Comparison of ENCODE assay signal across 1 cellular context in genomic region chr7:4500812-4501211, GRCh38.
TF ChIP-seq lines count a peak whose summit lies in the region.

No MANE protein-coding gene starts in this region.

TF ChIP-seq in H1, 55 proteins besides CTCF, POLR2A, EP300 and RAD21 (continued from another document):
- TF ChIP-seq TBP (IDR thresholded peaks at IDR 0.05; ENCODE audit: low read depth, low read length) (peak; percentile 74), JUND (IDR thresholded peaks at IDR 0.05; ENCODE audit: low read length) (0 out of 2 replicates have a peak, but pooled peaks have one; percentile 11), SP4 (IDR thresholded peaks at IDR 0.05; ENCODE audit: low read length) (no peak), SP1 (IDR thresholded peaks at IDR 0.05; ENCODE audit: low read depth, low read length) (peak; percentile 64; the same call in 1 of the 2 replicates)
